22 cellular contexts compared by ENCODE assay signal in the genomic region with DNA sequence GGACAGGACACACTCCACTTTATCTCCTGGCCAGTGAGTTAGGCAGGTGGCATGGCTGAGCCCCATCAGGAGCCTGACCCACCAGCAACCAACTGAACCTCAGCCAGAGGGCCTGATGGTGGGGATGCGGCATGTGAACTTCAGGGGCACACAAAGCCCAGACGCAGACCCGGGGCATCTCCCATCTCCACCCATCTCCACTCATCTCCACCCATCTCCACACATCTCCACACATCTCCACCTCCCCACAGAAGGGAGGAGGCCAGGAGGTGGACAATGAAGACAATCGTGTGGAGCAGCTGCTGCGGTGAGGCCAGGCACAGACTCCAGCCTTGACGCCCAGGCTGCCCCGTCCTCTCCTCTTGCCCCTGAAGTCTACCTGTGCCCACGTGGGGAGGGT.
"Had no signal": no experiment of that assay in that cellular context is flagged by ENCODE, and none has a peak within 500 bp of the region (broad histone marks: within the 10 kb centered on the region; RNA-seq: fewer than 3 reads in every experiment).

No MANE protein-coding gene starts in this region.

- H3K27me3 ChIP-seq: MG63, SJSA1 had no signal

- H3K4me3 ChIP-seq: MG63, SJSA1, SK-N-MC had no signal

- FAIRE-seq: RCC 7860 had no signal

- H3K36me3 ChIP-seq: MG63, SJSA1 had no signal

- H3K4me1 ChIP-seq: SJSA1 had no signal

- DNase-seq: KBM-7, MG63, NCI-H1092, NCI-H1105 treated with DMSO at 0.1 percent for 48 hours, NCI-H1417 treated with DMSO at 0.1 percent for 48 hours, NCI-H146, NCI-H1694 treated with DMSO at 0.1 percent for 48 hours, NCI-H1930, NCI-H2081, NCI-H2171, NCI-H226, NCI-H446, NCI-H510A, NCI-H524 treated with DMSO at 0.1 percent for 48 hours, NCI-H69, NCI-H774, Right ventricle myocardium superior, RPMI8226, SIG-M5 had no signal

- H3K27ac ChIP-seq: SJSA1, SK-N-MC had no signal

- H3K9me3 ChIP-seq: MG63 had no signal
